8 cellular contexts compared by ENCODE assay signal in genomic region chr7:127392566-127393369, GRCh38. TPM values are rescaled to one million over a fixed set of nuclear protein-coding genes. Genes with fewer than 3 reads are reported as not detected.
DNase-seq lines count a peak whose midpoint lies in the region; ATAC-seq lines count a peak whose summit lies in the region.

Gene ZNF800, minus strand, starts transcription at chr7:127392708. Its CDS starts 1,151 bp downstream, at chr7:127391557.

- H3K27ac Mint-ChIP-seq in CD8-positive, alpha-beta memory T cell = peak within 1 kb of the TSS; percentile 92 to 100 (median 99)
- peak within 1 kb of the TSS; percentile 94 for H3K27ac Mint-ChIP-seq in memory B cell

- CTCF ChIA-PET in CD8-positive, alpha-beta memory T cell (lab: Charles Lee) = interaction anchor here (0.8 to 3.7 kb wide), 8 partner anchors 10 to 55 kb away, joined by 3 to 32 read pairs (median 4); no protein-coding TSS in a partner anchor

- H3K4me3 Mint-ChIP-seq in CD8-positive, alpha-beta memory T cell = peak within 1 kb of the TSS; percentile 92 to 100 (median 98)
- peak within 1 kb of the TSS; percentile 99 for H3K4me3 Mint-ChIP-seq in memory B cell

- H3K9me3 ChIP-seq in CD8-positive, alpha-beta memory T cell (ENCODE audit: low read length) = no peaks in the 10 kb centered on the region
- no peaks in the 10 kb centered on the region for H3K9me3 ChIP-seq in effector memory CD4-positive, alpha-beta T cell (ENCODE audit: control insufficient read depth, low read length)

- POLR2A ChIA-PET in CD8-positive, alpha-beta memory T cell (lab: Charles Lee) = interaction anchor here (0.6 to 2.8 kb wide), 19 partner anchors 9 to 139 kb away, joined by 3 to 22 read pairs (median 4); no protein-coding TSS in a partner anchor

- H3K27me3 Mint-ChIP-seq in CD8-positive, alpha-beta memory T cell = peaks cover 0 to 8% of the 10 kb centered on the region in 2 donors
- no peaks in the 10 kb centered on the region for H3K27me3 Mint-ChIP-seq in memory B cell

- peak; percentile 78 to 91 (median 87) for DNase-seq in CD8-positive, alpha-beta memory T cell
- peak; percentile 66 for DNase-seq in HPDE6-E6E7 (ENCODE audit: extremely low spot score)
- DNase-seq in NOMO-1 treated with DMSO at 0.1 percent for 48 hours (lab: John Stamatoyannopoulos, UW; ENCODE audit: unreplicated experiment) = peak; percentile 62
- DNase-seq in activated CD8-positive, alpha-beta memory T cell treated with anti-CD3 and anti-CD28 coated beads for 4 hours (ENCODE audit: low read depth in 2 of 2) = peak; percentile 80 to 86
- DNase-seq in effector memory CD4-positive, alpha-beta T cell = peak; percentile 73 to 81 (median 74)
- DNase-seq in memory B cell (ENCODE audit: low spot score in 2 of 2) = peak; percentile 84 to 85
- peak; percentile 80 for DNase-seq in stimulated activated CD8-positive, alpha-beta memory T cell treated with anti-CD3 and anti-CD28 coated beads, Interleukin-12 subunit alpha, Interleukin-12 subunit beta, amount 100 ng/mL, for 24 hours (ENCODE audit: extremely low read depth)

- peaks cover 44% of the 10 kb centered on the region for H3K4me1 ChIP-seq in CD8-positive, alpha-beta memory T cell (ENCODE audit: insufficient read depth, low read length)
- H3K4me1 ChIP-seq in effector memory CD4-positive, alpha-beta T cell (ENCODE audit: control insufficient read depth, insufficient read depth, low read length, poor library complexity, severe bottlenecking) = peaks cover 14% of the 10 kb centered on the region

- no peaks in the 10 kb centered on the region for H3K27me3 ChIP-seq in CD8-positive, alpha-beta memory T cell (ENCODE audit: insufficient read depth, low read length, poor library complexity, severe bottlenecking)
- H3K27me3 ChIP-seq in effector memory CD4-positive, alpha-beta T cell (replicated peaks; ENCODE audit: control insufficient read depth, insufficient read depth, low read length, poor library complexity, severe bottlenecking) = no peaks in the 10 kb centered on the region

- peak within 1 kb of the TSS; percentile 95 for H3K4me3 ChIP-seq in CD8-positive, alpha-beta memory T cell (ENCODE audit: low read length)
- peak within 1 kb of the TSS; percentile 99 for H3K4me3 ChIP-seq in effector memory CD4-positive, alpha-beta T cell (ENCODE audit: insufficient read depth, low read depth, low read length, poor library complexity, severe bottlenecking)

- H3K36me3 Mint-ChIP-seq in CD8-positive, alpha-beta memory T cell = peaks cover 0 to 37% (median 14%) of the 10 kb centered on the region in 3 donors
- H3K36me3 Mint-ChIP-seq in memory B cell = peaks cover 16% of the 10 kb centered on the region

- H3K9me3 Mint-ChIP-seq in CD8-positive, alpha-beta memory T cell = no peaks in the 10 kb centered on the region
- H3K9me3 Mint-ChIP-seq in memory B cell = no peaks in the 10 kb centered on the region

- H3K4me1 Mint-ChIP-seq in CD8-positive, alpha-beta memory T cell = peaks cover 51 to 59% (median 56%) of the 10 kb centered on the region in 3 donors
- H3K4me1 Mint-ChIP-seq in memory B cell = peaks cover 27% of the 10 kb centered on the region

- peaks cover 8% of the 10 kb centered on the region for H3K36me3 ChIP-seq in CD8-positive, alpha-beta memory T cell (ENCODE audit: insufficient read depth, low read length)
- peaks cover 7% of the 10 kb centered on the region for H3K36me3 ChIP-seq in effector memory CD4-positive, alpha-beta T cell (ENCODE audit: control insufficient read depth, insufficient read depth, low read length)

- H3K27ac ChIP-seq in CD8-positive, alpha-beta memory T cell (ENCODE audit: low read depth, low read length) = peak within 1 kb of the TSS; percentile 99
- peak within 1 kb of the TSS; percentile 93 for H3K27ac ChIP-seq in effector memory CD4-positive, alpha-beta T cell (ENCODE audit: insufficient read depth, low read length, poor library complexity, severe bottlenecking)

- ATAC-seq in GM19467 (IDR thresholded peaks at IDR 0.05; ENCODE audit: unreplicated experiment) = peak; percentile 83
- ATAC-seq in memory B cell (ENCODE audit: low read depth) = peak; percentile 81

RNA-seq across cellular contexts. Expression of gene ZNF800, which starts in this region (rescaled TPM):
- total RNA-seq in CD8-positive, alpha-beta memory T cell = 10 to 100 TPM; 43.8 TPM
- 51.5 TPM for polyA plus RNA-seq in CD8-positive, alpha-beta memory T cell

Comparison
In these comparisons a context has a peak if more than half of its experiments do, and no peak if none do; other contexts are left out.
1. Peak in every context shown above with its lines: DNase-seq, ATAC-seq, H3K4me3 ChIP-seq and H3K27ac ChIP-seq.